1 cellular context compared by ENCODE assay signal in the genomic region with DNA sequence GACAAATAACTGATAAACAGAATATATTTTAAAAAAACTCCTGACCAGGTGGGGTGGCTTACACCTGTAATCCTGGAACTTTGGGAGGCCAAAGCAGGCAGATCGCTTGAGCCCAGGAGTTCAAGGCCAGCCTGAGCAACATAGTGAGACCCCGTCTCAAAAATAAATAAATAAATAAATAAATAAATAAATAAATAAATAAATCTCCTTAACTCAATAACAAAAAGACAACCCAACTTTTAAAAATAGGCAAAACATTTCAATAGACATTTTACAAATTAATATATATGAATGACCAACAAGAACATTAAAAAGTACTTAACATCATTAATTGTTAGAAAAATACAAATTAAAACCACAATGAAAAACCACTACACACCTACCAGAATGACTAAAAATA.
TF ChIP-seq lines count a peak whose summit lies in the region.

No MANE protein-coding gene starts in this region.

TF ChIP-seq in HEK293, 187 proteins besides CTCF, POLR2A, EP300 and RAD21 (continued from another document and continues in another):
- TF ChIP-seq, protein P1, sequence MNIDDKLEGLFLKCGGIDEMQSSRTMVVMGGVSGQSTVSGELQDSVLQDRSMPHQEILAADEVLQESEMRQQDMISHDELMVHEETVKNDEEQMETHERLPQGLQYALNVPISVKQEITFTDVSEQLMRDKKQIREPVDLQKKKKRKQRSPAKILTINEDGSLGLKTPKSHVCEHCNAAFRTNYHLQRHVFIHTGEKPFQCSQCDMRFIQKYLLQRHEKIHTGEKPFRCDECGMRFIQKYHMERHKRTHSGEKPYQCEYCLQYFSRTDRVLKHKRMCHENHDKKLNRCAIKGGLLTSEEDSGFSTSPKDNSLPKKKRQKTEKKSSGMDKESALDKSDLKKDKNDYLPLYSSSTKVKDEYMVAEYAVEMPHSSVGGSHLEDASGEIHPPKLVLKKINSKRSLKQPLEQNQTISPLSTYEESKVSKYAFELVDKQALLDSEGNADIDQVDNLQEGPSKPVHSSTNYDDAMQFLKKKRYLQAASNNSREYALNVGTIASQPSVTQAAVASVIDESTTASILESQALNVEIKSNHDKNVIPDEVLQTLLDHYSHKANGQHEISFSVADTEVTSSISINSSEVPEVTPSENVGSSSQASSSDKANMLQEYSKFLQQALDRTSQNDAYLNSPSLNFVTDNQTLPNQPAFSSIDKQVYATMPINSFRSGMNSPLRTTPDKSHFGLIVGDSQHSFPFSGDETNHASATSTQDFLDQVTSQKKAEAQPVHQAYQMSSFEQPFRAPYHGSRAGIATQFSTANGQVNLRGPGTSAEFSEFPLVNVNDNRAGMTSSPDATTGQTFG (tag by site-specific recombination; IDR thresholded peaks at IDR 0.05; ENCODE audit: borderline replicate concordance) = no peak
- TF ChIP-seq, protein P2, sequence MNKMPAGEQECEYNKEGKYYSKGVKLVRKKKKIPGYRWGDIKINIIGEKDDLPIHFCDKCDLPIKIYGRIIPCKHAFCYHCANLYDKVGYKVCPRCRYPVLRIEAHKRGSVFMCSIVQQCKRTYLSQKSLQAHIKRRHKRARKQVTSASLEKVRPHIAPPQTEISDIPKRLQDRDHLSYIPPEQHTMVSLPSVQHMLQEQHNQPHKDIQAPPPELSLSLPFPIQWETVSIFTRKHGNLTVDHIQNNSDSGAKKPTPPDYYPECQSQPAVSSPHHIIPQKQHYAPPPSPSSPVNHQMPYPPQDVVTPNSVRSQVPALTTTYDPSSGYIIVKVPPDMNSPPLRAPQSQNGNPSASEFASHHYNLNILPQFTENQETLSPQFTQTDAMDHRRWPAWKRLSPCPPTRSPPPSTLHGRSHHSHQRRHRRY (tag by site-specific recombination; IDR thresholded peaks at IDR 0.05) = no peak
- no peak for TF ChIP-seq OVOL3 (tag by site-specific recombination; IDR thresholded peaks at IDR 0.05)
- no peak for TF ChIP-seq KLF16 (tag by site-specific recombination; IDR thresholded peaks at IDR 0.05)
- TF ChIP-seq, protein P3, sequence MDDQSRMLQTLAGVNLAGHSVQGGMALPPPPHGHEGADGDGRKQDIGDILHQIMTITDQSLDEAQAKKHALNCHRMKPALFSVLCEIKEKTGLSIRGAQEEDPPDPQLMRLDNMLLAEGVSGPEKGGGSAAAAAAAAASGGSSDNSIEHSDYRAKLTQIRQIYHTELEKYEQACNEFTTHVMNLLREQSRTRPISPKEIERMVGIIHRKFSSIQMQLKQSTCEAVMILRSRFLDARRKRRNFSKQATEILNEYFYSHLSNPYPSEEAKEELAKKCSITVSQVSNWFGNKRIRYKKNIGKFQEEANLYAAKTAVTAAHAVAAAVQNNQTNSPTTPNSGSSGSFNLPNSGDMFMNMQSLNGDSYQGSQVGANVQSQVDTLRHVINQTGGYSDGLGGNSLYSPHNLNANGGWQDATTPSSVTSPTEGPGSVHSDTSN (CRISPR knock-in tag; IDR thresholded peaks at IDR 0.05) = no peak
- no peak for TF ChIP-seq ZNF473 (tag by site-specific recombination; IDR thresholded peaks at IDR 0.05)
- no peak for TF ChIP-seq ZBTB7A (tag by site-specific recombination; IDR thresholded peaks at IDR 0.05; ENCODE audit: low read depth)
- TF ChIP-seq WT1 (tag by site-specific recombination; IDR thresholded peaks at IDR 0.05) = no peak
- peak; percentile 26; the same call in 1 of the 2 replicates for TF ChIP-seq ZXDB (tag by site-specific recombination; IDR thresholded peaks at IDR 0.05)
- no peak for TF ChIP-seq ZNF311 (tag by site-specific recombination; IDR thresholded peaks at IDR 0.05; ENCODE audit: borderline replicate concordance)
- no peak for TF ChIP-seq ZNF138 (tag by site-specific recombination; IDR thresholded peaks at IDR 0.05; ENCODE audit: borderline replicate concordance)
- no peak for TF ChIP-seq ZNF391 (tag by site-specific recombination; IDR thresholded peaks at IDR 0.05; ENCODE audit: borderline replicate concordance, low read depth)
- no peak for TF ChIP-seq ZNF184 (tag by site-specific recombination; IDR thresholded peaks at IDR 0.05)
- TF ChIP-seq ZNF624 (tag by site-specific recombination; IDR thresholded peaks at IDR 0.05) = no peak
- TF ChIP-seq ZNF544 (tag by site-specific recombination; IDR thresholded peaks at IDR 0.05) = no peak
- 0 out of 2 replicates have a peak, but pooled peaks have one; percentile 25 for TF ChIP-seq ZNF514 (tag by site-specific recombination; IDR thresholded peaks at IDR 0.05)
- no peak for TF ChIP-seq ZNF76 (tag by site-specific recombination; IDR thresholded peaks at IDR 0.05; ENCODE audit: borderline replicate concordance, low read depth)
- TF ChIP-seq, protein P4, sequence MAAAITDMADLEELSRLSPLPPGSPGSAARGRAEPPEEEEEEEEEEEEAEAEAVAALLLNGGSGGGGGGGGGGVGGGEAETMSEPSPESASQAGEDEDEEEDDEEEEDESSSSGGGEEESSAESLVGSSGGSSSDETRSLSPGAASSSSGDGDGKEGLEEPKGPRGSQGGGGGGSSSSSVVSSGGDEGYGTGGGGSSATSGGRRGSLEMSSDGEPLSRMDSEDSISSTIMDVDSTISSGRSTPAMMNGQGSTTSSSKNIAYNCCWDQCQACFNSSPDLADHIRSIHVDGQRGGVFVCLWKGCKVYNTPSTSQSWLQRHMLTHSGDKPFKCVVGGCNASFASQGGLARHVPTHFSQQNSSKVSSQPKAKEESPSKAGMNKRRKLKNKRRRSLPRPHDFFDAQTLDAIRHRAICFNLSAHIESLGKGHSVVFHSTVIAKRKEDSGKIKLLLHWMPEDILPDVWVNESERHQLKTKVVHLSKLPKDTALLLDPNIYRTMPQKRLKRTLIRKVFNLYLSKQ (tag by site-specific recombination; IDR thresholded peaks at IDR 0.05; ENCODE audit: borderline replicate concordance) = no peak
- TF ChIP-seq ZNF555 (tag by site-specific recombination; conservative IDR thresholded peaks at IDR 0.05) = peak; percentile 89
- TF ChIP-seq, protein P5, sequence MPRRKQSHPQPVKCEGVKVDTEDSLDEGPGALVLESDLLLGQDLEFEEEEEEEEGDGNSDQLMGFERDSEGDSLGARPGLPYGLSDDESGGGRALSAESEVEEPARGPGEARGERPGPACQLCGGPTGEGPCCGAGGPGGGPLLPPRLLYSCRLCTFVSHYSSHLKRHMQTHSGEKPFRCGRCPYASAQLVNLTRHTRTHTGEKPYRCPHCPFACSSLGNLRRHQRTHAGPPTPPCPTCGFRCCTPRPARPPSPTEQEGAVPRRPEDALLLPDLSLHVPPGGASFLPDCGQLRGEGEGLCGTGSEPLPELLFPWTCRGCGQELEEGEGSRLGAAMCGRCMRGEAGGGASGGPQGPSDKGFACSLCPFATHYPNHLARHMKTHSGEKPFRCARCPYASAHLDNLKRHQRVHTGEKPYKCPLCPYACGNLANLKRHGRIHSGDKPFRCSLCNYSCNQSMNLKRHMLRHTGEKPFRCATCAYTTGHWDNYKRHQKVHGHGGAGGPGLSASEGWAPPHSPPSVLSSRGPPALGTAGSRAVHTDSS (tag by site-specific recombination; IDR thresholded peaks at IDR 0.05) = no peak
- no peak for TF ChIP-seq KLF8 (tag by site-specific recombination; IDR thresholded peaks at IDR 0.05)
- TF ChIP-seq ZFP41 (tag by site-specific recombination; IDR thresholded peaks at IDR 0.05; ENCODE audit: borderline replicate concordance) = no peak
- TF ChIP-seq YY2 (tag by site-specific recombination; IDR thresholded peaks at IDR 0.05) = no peak
- TF ChIP-seq KLF9 (tag by site-specific recombination; IDR thresholded peaks at IDR 0.05; ENCODE audit: low read depth) = no peak
- TF ChIP-seq PRDM1 (tag by site-specific recombination; IDR thresholded peaks at IDR 0.05) = no peak
- no peak for TF ChIP-seq ZNF335 (tag by site-specific recombination; conservative IDR thresholded peaks at IDR 0.05)
- no peak for TF ChIP-seq KLF1 (tag by site-specific recombination; IDR thresholded peaks at IDR 0.05)
- no peak for TF ChIP-seq ZBTB10 (tag by site-specific recombination; IDR thresholded peaks at IDR 0.05)
- no peak for TF ChIP-seq ZNF571 (tag by site-specific recombination; IDR thresholded peaks at IDR 0.05)
- TF ChIP-seq ZNF530 (tag by site-specific recombination; IDR thresholded peaks at IDR 0.05; ENCODE audit: low read depth) = no peak
- no peak for TF ChIP-seq ZNF16 (tag by site-specific recombination; IDR thresholded peaks at IDR 0.05; ENCODE audit: low read depth)
- peak; percentile 93 for TF ChIP-seq ZNF202 (tag by site-specific recombination; IDR thresholded peaks at IDR 0.05; ENCODE audit: borderline replicate concordance)
- no peak for TF ChIP-seq ZNF777 (tag by site-specific recombination; IDR thresholded peaks at IDR 0.05; ENCODE audit: borderline replicate concordance)
- TF ChIP-seq ZBTB26 (tag by site-specific recombination; optimal IDR thresholded peaks at IDR 0.05) = no peak
- TF ChIP-seq REST (tag by site-specific recombination; IDR thresholded peaks at IDR 0.05) = peak; percentile 76
- peak; percentile 59; the same call in 1 of the 2 replicates for TF ChIP-seq ZNF560 (tag by site-specific recombination; IDR thresholded peaks at IDR 0.05; ENCODE audit: borderline replicate concordance)
- no peak for TF ChIP-seq HOXC10 (CRISPR knock-in tag; IDR thresholded peaks at IDR 0.05)
- TF ChIP-seq TRIM28 (IDR thresholded peaks at IDR 0.05; ENCODE audit: borderline replicate concordance, low read length) = no peak
- no peak for TF ChIP-seq ZNF211 (tag by site-specific recombination; IDR thresholded peaks at IDR 0.05; ENCODE audit: low read depth)
- TF ChIP-seq, protein P6, sequence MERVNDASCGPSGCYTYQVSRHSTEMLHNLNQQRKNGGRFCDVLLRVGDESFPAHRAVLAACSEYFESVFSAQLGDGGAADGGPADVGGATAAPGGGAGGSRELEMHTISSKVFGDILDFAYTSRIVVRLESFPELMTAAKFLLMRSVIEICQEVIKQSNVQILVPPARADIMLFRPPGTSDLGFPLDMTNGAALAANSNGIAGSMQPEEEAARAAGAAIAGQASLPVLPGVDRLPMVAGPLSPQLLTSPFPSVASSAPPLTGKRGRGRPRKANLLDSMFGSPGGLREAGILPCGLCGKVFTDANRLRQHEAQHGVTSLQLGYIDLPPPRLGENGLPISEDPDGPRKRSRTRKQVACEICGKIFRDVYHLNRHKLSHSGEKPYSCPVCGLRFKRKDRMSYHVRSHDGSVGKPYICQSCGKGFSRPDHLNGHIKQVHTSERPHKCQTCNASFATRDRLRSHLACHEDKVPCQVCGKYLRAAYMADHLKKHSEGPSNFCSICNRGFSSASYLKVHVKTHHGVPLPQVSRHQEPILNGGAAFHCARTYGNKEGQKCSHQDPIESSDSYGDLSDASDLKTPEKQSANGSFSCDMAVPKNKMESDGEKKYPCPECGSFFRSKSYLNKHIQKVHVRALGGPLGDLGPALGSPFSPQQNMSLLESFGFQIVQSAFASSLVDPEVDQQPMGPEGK (tag by site-specific recombination; IDR thresholded peaks at IDR 0.05) = no peak
- TF ChIP-seq ZNF266 (tag by site-specific recombination; IDR thresholded peaks at IDR 0.05; ENCODE audit: low read depth) = peak; percentile 74; the same call in 1 of the 2 replicates
- TF ChIP-seq ZNF658 (tag by site-specific recombination; IDR thresholded peaks at IDR 0.05) = no peak
- no peak for TF ChIP-seq ZNF24 (tag by site-specific recombination; IDR thresholded peaks at IDR 0.05)
- TF ChIP-seq ZNF433 (tag by site-specific recombination; IDR thresholded peaks at IDR 0.05; ENCODE audit: low read depth) = peak; percentile 76
- no peak for TF ChIP-seq ZNF521 (tag by site-specific recombination; IDR thresholded peaks at IDR 0.05)
